ENCODE assay signal across 15 cellular contexts in the genomic region with DNA sequence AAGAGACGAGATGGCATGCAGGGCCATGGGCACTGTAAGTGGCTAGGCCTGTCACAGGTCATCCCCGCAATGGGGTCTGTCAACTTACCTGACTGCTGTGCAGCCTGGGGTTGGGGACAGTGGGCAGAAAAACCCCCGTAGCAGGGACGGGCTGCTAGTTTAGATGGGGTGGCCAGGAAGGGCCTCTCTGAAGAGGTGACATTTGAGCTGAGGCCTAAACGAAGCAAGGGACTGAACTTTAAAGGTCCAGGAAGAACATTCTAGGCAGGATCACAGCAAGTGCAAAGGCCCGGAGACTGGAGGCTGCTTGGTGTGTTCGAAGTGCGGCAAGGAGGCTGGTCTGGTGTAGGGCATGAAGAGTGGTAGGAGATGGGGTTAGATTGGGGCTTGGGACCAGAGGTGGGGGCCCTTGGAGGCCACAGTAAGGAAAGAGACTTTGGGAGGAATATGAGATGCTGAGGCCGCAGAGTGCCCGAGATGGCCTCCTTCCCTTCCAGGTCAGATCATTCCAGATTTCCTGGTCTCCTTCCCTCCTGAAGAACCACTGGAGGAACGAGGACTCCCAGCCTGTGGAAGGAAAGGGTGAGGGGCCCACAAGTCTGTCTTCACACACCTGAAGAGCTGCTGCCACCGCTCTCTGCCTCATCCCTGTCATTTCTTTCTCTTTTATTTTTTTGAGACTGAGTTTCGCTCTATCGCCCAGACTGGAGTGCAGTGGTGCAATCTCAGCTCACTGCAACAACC.
"Had no signal": no experiment of that assay in that cellular context is flagged by ENCODE, and none has a peak within 500 bp of the region (broad histone marks: within the 10 kb centered on the region; RNA-seq: fewer than 3 reads in every experiment).

No MANE protein-coding gene starts in this region.

- ATAC-seq: activated T-cell treated with anti-CD3 and anti-CD28 coated beads, Interleukin-2, amount 50 U/mL, for 4 hours; natural killer cell treated with Interleukin-12 subunit alpha and Interleukin-12 subunit beta and Interleukin-15 and Interleukin-18, amount 100 ng/mL, for 72 hours; SK-N-SH treated with all-trans-retinoic acid at 6 μM for 48 hours had no signal

- FAIRE-seq: endometrium, kidney had no signal

- H3K27ac Mint-ChIP-seq: natural killer cell treated with Interleukin-12 subunit alpha and Interleukin-12 subunit beta and Interleukin-15 and Interleukin-18, amount 100 ng/mL, for 72 hours; stimulated activated naive CD8-positive, alpha-beta T cell treated with anti-CD3 and anti-CD28 coated beads, Interleukin-15, Interleukin-2, amounts not matched to agents 100 ng/mL and 50 ng/mL, for 24 hours had no signal

- H3K9me3 Mint-ChIP-seq: natural killer cell treated with Interleukin-12 subunit alpha and Interleukin-12 subunit beta and Interleukin-15 and Interleukin-18, amount 100 ng/mL, for 72 hours had no signal

- H3K27me3 Mint-ChIP-seq: stimulated activated naive CD8-positive, alpha-beta T cell treated with anti-CD3 and anti-CD28 coated beads, Interleukin-15, Interleukin-2, amounts not matched to agents 100 ng/mL and 50 ng/mL, for 24 hours had no signal

- H3K4me3 Mint-ChIP-seq: activated T-cell treated with anti-CD3 and anti-CD28 coated beads, Interleukin-2, amount 50 U/mL, for 4 hours; natural killer cell treated with Interleukin-12 subunit alpha and Interleukin-12 subunit beta and Interleukin-15 and Interleukin-18, amount 100 ng/mL, for 72 hours; stimulated activated naive CD8-positive, alpha-beta T cell treated with anti-CD3 and anti-CD28 coated beads, Interleukin-15, Interleukin-2, amounts not matched to agents 100 ng/mL and 50 ng/mL, for 24 hours had no signal

- H3K36me3 Mint-ChIP-seq: natural killer cell treated with Interleukin-12 subunit alpha and Interleukin-12 subunit beta and Interleukin-15 and Interleukin-18, amount 100 ng/mL, for 72 hours had no signal

- DNase-seq: activated CD4-positive, CD25-positive, alpha-beta regulatory T cell treated with anti-CD3 and anti-CD28 coated beads, Interleukin-2, amount 50 U/mL, for 72 hours; activated T-cell treated with anti-CD3 and anti-CD28 coated beads, Interleukin-2, amount 50 U/mL, for 4 hours; aorta; hippocampal formation; kidney; mesendoderm; occipital lobe; spleen; T-helper 1 cell; T1000; upper lobe of left lung had no signal
